2 cellular contexts compared by ENCODE assay signal in genomic region chr11:46383404-46383758, GRCh38.
TF ChIP-seq lines count a peak whose summit lies in the region.

No MANE protein-coding gene starts in this region.

TF ChIP-seq in SK-N-SH, 30 proteins besides CTCF, POLR2A, EP300 and RAD21 (continued from another document):
- TF ChIP-seq JUND (IDR thresholded peaks at IDR 0.05), result no peak
- TF ChIP-seq GATA2 (CRISPR knock-in tag; IDR thresholded peaks at IDR 0.05), result no peak
- no peak for TF ChIP-seq MXI1 (IDR thresholded peaks at IDR 0.05; ENCODE audit: low read depth, low read length)
- no peak for TF ChIP-seq FOSL2 (IDR thresholded peaks at IDR 0.05; ENCODE audit: borderline replicate concordance, low read depth)

TF ChIP-seq in SK-N-SH treated with all-trans-retinoic acid at 6 μM for 48 hours, 23 proteins besides CTCF, POLR2A, EP300 and RAD21 (continued from another document):
- no peak for TF ChIP-seq TOX (CRISPR knock-in tag; IDR thresholded peaks at IDR 0.05; ENCODE audit: borderline replicate concordance)
- no peak for TF ChIP-seq SNAI2 (CRISPR knock-in tag; IDR thresholded peaks at IDR 0.05)
